ENCODE assay signal across 27 cellular contexts in the genomic region with DNA sequence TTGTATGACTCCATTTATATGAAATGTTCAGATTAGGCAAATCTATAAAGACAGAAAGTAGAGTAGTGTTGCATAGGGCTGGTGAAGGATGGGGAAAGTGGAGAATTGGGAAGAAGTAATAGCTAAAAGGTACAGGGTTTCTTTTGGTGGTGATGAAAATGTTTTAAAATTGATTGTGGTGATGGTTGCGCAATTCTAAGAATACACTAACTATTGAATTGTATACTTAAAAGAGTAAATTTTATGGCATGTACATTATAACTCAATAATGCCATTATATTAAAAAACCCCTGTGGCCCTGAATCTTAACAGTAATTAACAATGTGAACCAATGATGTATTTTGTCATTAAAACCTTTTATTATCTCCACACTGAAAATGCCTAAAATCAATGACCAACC.
"Had no signal": no experiment of that assay in that cellular context is flagged by ENCODE, and none has a peak within 500 bp of the region (broad histone marks: within the 10 kb centered on the region; RNA-seq: fewer than 3 reads in every experiment).

No MANE protein-coding gene starts in this region.

- H3K4me3 ChIP-seq: colonic mucosa, coronary artery, esophagus muscularis mucosa, esophagus squamous epithelium, gastrocnemius medialis, gastroesophageal sphincter, heart left ventricle, heart right ventricle had no signal

- FAIRE-seq: colon, endometrium, endothelial cell of umbilical vein, frontal cortex had no signal

- H3K9me3 ChIP-seq: colonic mucosa, esophagus muscularis mucosa, esophagus squamous epithelium, gastrocnemius medialis, gastroesophageal sphincter, heart left ventricle, heart right ventricle had no signal

- H3K36me3 ChIP-seq: colonic mucosa, esophagus muscularis mucosa, esophagus squamous epithelium, gastrocnemius medialis, gastroesophageal sphincter, heart left ventricle, heart right ventricle had no signal

- H3K27ac ChIP-seq: colonic mucosa, coronary artery, epithelial cell of prostate, esophagus muscularis mucosa, esophagus squamous epithelium, foreskin keratinocyte, gastrocnemius medialis, gastroesophageal sphincter, heart left ventricle, heart right ventricle had no signal

- ATAC-seq: effector memory CD8-positive, alpha-beta T cell; esophagus mucosa; foreskin keratinocyte; gastrocnemius medialis; gastroesophageal sphincter; heart left ventricle; heart right ventricle had no signal

- H3K27me3 ChIP-seq: colonic mucosa, esophagus muscularis mucosa, esophagus squamous epithelium, foreskin keratinocyte, gastrocnemius medialis, gastroesophageal sphincter, heart left ventricle, heart right ventricle had no signal

- DNase-seq: colonic mucosa; cortex of kidney; dermis blood vessel endothelial cell; effector CD4-positive, alpha-beta T cell; effector CD8-positive, alpha-beta T cell; effector memory CD4-positive, alpha-beta T cell; effector memory CD8-positive, alpha-beta T cell; endodermal cell; erythroblast; esophagus squamous epithelium; foreskin fibroblast; foreskin keratinocyte; foreskin melanocyte; gastrocnemius medialis; glutamatergic neuron; head of caudate nucleus; heart left ventricle; heart right ventricle had no signal

- H3K4me1 ChIP-seq: colonic mucosa, esophagus muscularis mucosa, esophagus squamous epithelium, foreskin keratinocyte, gastrocnemius medialis, gastroesophageal sphincter, heart left ventricle, heart right ventricle had no signal
